Comparison of ENCODE assay signal across 11 cellular contexts in the genomic region with DNA sequence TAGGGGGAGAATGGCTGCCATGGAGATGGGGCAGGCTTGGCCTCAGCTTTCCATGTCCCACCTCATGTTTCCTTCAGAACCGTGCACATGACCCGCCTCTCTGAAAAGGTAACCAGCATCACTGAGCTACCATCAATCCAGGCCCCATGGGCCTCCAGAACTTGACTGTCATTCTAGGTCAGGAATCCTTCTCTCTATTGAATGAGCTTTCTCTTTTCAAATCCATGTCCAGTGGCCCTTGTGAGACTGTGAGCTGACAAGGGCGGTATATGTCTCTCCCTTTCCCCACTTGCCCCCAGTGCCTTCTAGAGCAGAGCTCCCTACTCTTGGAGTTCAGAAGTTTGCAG. TPM values are rescaled to one million over a fixed set of nuclear protein-coding genes. Genes with fewer than 3 reads are reported as not detected.
DNase-seq lines count a peak whose midpoint lies in the region; ATAC-seq, FAIRE-seq and TF ChIP-seq lines count a peak whose summit lies in the region.
"Had no signal": no experiment of that assay in that cellular context is flagged by ENCODE, and none has a peak within 500 bp of the region (broad histone marks: within the 10 kb centered on the region; RNA-seq: fewer than 3 reads in every experiment).

No MANE protein-coding gene starts in this region.

- H3K36me3 Mint-ChIP-seq in Caco-2 (ENCODE audit: insufficient read depth, unreplicated experiment), result peaks cover 14% of the 10 kb centered on the region
- H3K36me3 Mint-ChIP-seq in naive thymus-derived CD8-positive, alpha-beta T cell, result peaks cover 0 to 3% (median 0%) of the 10 kb centered on the region in 3 donors

- H3K36me3 ChIP-seq in Caco-2 (ENCODE audit: control insufficient read depth, insufficient read depth, low read length) (no peaks in the 10 kb centered on the region), HepG2 (replicated peaks in 1 of 2; ENCODE audit: control insufficient read depth in 1 of 2, insufficient read depth in 2 of 2, low read length in 2 of 2) (no peaks in the 10 kb centered on the region), skeletal muscle tissue (ENCODE audit: control insufficient read depth in 3 of 3, insufficient read depth in 3 of 3, low read length in 3 of 3) (peaks cover 0 to 8% (median 2%) of the 10 kb centered on the region in 3 donors)

- H2AFZ ChIP-seq in HepG2 (ENCODE audit: low read length), result no peak overlapping the region

- no peak for TF ChIP-seq CTCF in Caco-2 (IDR thresholded peaks at IDR 0.05; ENCODE audit: insufficient read depth in 1 of 2, low read depth in 1 of 2, low read length in 1 of 2, severe bottlenecking in 1 of 2, unreplicated experiment in 1 of 2)
- TF ChIP-seq CTCF in HepG2 (CRISPR knock-in tag; IDR thresholded peaks at IDR 0.05), result no peak

- TF ChIP-seq POLR2A in HepG2 (IDR thresholded peaks at IDR 0.05; ENCODE audit: insufficient read depth in 1 of 2, low read depth in 2 of 2, low read length in 2 of 2), result no peak

- ATAC-seq in HepG2 (no peak), HG03108 (IDR thresholded peaks at IDR 0.05; ENCODE audit: unreplicated experiment) (no peak)
- no peak for ATAC-seq in naive thymus-derived CD8-positive, alpha-beta T cell
- ATAC-seq: activated naive CD4-positive, alpha-beta T cell treated with anti-CD3 and anti-CD28 coated beads, Interleukin-2, amount 50 U/mL, for 72 hours; effector memory CD8-positive, alpha-beta T cell had no signal

- H3K9ac ChIP-seq in HepG2 (ENCODE audit: insufficient read depth, low read depth, low read length), result no peak overlapping the region
- peak overlapping the region in 2 of 3 donors; percentile 38 to 64 for H3K9ac ChIP-seq in skeletal muscle tissue (ENCODE audit: low read depth in 1 of 3, low read length in 3 of 3)

- peak overlapping the region; percentile 97 for H3K27ac Mint-ChIP-seq in Caco-2 (ENCODE audit: unreplicated experiment)
- no peak overlapping the region for H3K27ac Mint-ChIP-seq in naive thymus-derived CD8-positive, alpha-beta T cell

- TF ChIP-seq EP300 in HepG2 (IDR thresholded peaks at IDR 0.05; ENCODE audit: low read depth in 2 of 2, low read length in 2 of 2), result no peak
- no peak for TF ChIP-seq EP300 in HepG2 (CRISPR knock-in tag; IDR thresholded peaks at IDR 0.05; ENCODE audit: borderline replicate concordance)

- no peaks in the 10 kb centered on the region for H3K79me2 ChIP-seq in HepG2 (ENCODE audit: insufficient read depth, low read length)

- intact Hi-C loops in Caco-2 (cut with micrococcal nuclease; ENCODE audit: unreplicated experiment) (no loop called here), HepG2 (cut with micrococcal nuclease; ENCODE audit: unreplicated experiment) (no loop called here)

- WGBS in HepG2 (ENCODE audit: low lambda C conversion rate), result 92% methylated on average over 1 of the region's 3 CpGs

- H3K4me1 ChIP-seq in Caco-2, result peaks cover 64% of the 10 kb centered on the region
- H3K4me1 ChIP-seq in HepG2 (ENCODE audit: insufficient read depth, low read length), result peaks cover 82% of the 10 kb centered on the region
- peaks cover 47 to 64% (median 62%) of the 10 kb centered on the region in 3 donors for H3K4me1 ChIP-seq in skeletal muscle tissue (ENCODE audit: control insufficient read depth in 3 of 3, insufficient read depth in 3 of 3, low read length in 3 of 3)

- no peaks in the 10 kb centered on the region for H3K27me3 Mint-ChIP-seq in Caco-2 (ENCODE audit: insufficient read depth, unreplicated experiment)
- H3K27me3 Mint-ChIP-seq in naive thymus-derived CD8-positive, alpha-beta T cell, result no peaks in the 10 kb centered on the region
- H3K27me3 Mint-ChIP-seq: effector memory CD8-positive, alpha-beta T cell had no signal

- H3K9me3 ChIP-seq in Caco-2 (no peaks in the 10 kb centered on the region), HepG2 (ENCODE audit: low read length) (no peaks in the 10 kb centered on the region), skeletal muscle tissue (ENCODE audit: control insufficient read depth in 3 of 3, low read length in 3 of 3) (no peaks in the 10 kb centered on the region)

- no peaks in the 10 kb centered on the region for H3K9me3 Mint-ChIP-seq in Caco-2 (ENCODE audit: unreplicated experiment)
- H3K9me3 Mint-ChIP-seq in naive thymus-derived CD8-positive, alpha-beta T cell, result no peaks in the 10 kb centered on the region
- H3K9me3 Mint-ChIP-seq: activated naive CD4-positive, alpha-beta T cell treated with anti-CD3 and anti-CD28 coated beads, Interleukin-2, amount 50 U/mL, for 72 hours; effector memory CD8-positive, alpha-beta T cell had no signal

- DNase-seq in Caco-2, result no peak
- DNase-seq in HepG2 (ENCODE audit: low spot score), result no peak
- no peak for DNase-seq in CD1c-positive myeloid dendritic cell (ENCODE audit: extremely low spot score)
- no peak for DNase-seq in NCI-H2107 (lab: John Stamatoyannopoulos, UW)
- DNase-seq in naive thymus-derived CD8-positive, alpha-beta T cell, result no peak
- DNase-seq: effector memory CD8-positive, alpha-beta T cell; GDM1 had no signal

- BruUV-seq in Caco-2 (replicated peaks; lab: Mats Ljungman, UMichigan), result no TSS peak
- no TSS peak for BruUV-seq in HepG2 (replicated peaks; lab: Mats Ljungman, UMichigan)

- no peak for FAIRE-seq in HepG2 (lab: Jason Lieb, UNC)

- POLR2A ChIA-PET in Caco-2 (lab: Charles Lee), result interaction anchor here (2.9 kb wide), 1 partner anchor 21 kb away, joined by 20 read pairs; no protein-coding TSS in a partner anchor
- POLR2A ChIA-PET in HepG2 (lab: Yijun Ruan, JAX), result interaction anchor here (0.8 to 3.2 kb wide), 8 partner anchors 8 to 34 kb away, joined by 3 to 17 read pairs (median 6); a partner anchor contains a TSS
- POLR2A ChIA-PET in naive thymus-derived CD8-positive, alpha-beta T cell (lab: Charles Lee), result interaction anchor here (1.1 kb wide), 1 partner anchor 13 kb away, joined by 4 read pairs; no protein-coding TSS in a partner anchor

- H4K20me1 ChIP-seq in HepG2 (ENCODE audit: insufficient read depth, low read length), result no peaks in the 10 kb centered on the region

- peak overlapping the region; percentile 36 for H3K4me2 ChIP-seq in HepG2 (ENCODE audit: low read depth, low read length)

- in situ Hi-C loops in HepG2 (cut with HindIII; ENCODE audit: extremely low pct_ligation_motif_present, low pct_unique_long_range_greater_than_20kb), result no loop called here

- CTCF ChIA-PET in Caco-2 (lab: Charles Lee) (interaction anchor here (0.5 to 6.2 kb wide), 4 partner anchors 10 to 141 kb away, joined by 3 to 61 read pairs (median 24); no protein-coding TSS in a partner anchor), HepG2 (lab: Yijun Ruan, JAX; ENCODE audit: low intra/inter-chr PET ratio, low total read pairs) (interaction anchor here (1.6 kb wide), 1 partner anchor 10 kb away, joined by 7 read pairs; no protein-coding TSS in a partner anchor)

- H3K27ac ChIP-seq in angular gyrus (ENCODE audit: low read depth, low read length), result peak overlapping the region; percentile 64
- H3K27ac ChIP-seq in HepG2 (ENCODE audit: extremely low read length, insufficient read depth, low read length), result peak overlapping the region; percentile 43
- H3K27ac ChIP-seq in skeletal muscle tissue (ENCODE audit: low read depth, low read length), result peak overlapping the region; percentile 40

- H3K4me1 Mint-ChIP-seq in Caco-2 (ENCODE audit: low read depth, unreplicated experiment), result peaks cover 32% of the 10 kb centered on the region
- H3K4me1 Mint-ChIP-seq in naive thymus-derived CD8-positive, alpha-beta T cell, result peaks cover 20 to 44% (median 38%) of the 10 kb centered on the region in 4 donors

- no peak overlapping the region for H3K4me3 ChIP-seq in Caco-2 (ENCODE audit: low read depth, low read length)
- H3K4me3 ChIP-seq in HepG2 (replicated peaks in 1 of 3; ENCODE audit: insufficient read depth in 1 of 3, low read depth in 2 of 3, low read length in 3 of 3), result no peak overlapping the region
- no peak overlapping the region for H3K4me3 ChIP-seq in skeletal muscle tissue (ENCODE audit: low read length in 3 of 3)

- H3K27me3 ChIP-seq in Caco-2 (replicated peaks; ENCODE audit: control insufficient read depth, insufficient read depth, low read length) (no peaks in the 10 kb centered on the region), HepG2 (ENCODE audit: control insufficient read depth in 1 of 2, insufficient read depth in 2 of 2, low read length in 2 of 2) (no peaks in the 10 kb centered on the region; a peak in 1 of 5 replicates), skeletal muscle tissue (ENCODE audit: control insufficient read depth in 3 of 3, insufficient read depth in 3 of 3, low read length in 3 of 3) (no peaks in the 10 kb centered on the region)

- peak overlapping the region; percentile 7 for H3K4me3 Mint-ChIP-seq in Caco-2 (ENCODE audit: unreplicated experiment)
- no peak overlapping the region for H3K4me3 Mint-ChIP-seq in naive thymus-derived CD8-positive, alpha-beta T cell
- H3K4me3 Mint-ChIP-seq: effector memory CD8-positive, alpha-beta T cell had no signal

- TF ChIP-seq RAD21 in HepG2 (CRISPR knock-in tag; IDR thresholded peaks at IDR 0.05), result no peak

RNA-seq across cellular contexts. Expression of a gene that starts 4.4 kb away (rescaled TPM):
- total RNA-seq in Caco-2 (2022) (60.0 and 60.8 TPM in 2 replicates), HepG2 (2016; rRNA removed; fragmentation: Illumina TruSeq; extraction: Trizol) (68.9 and 70.8 TPM in 2 replicates), skeletal muscle tissue (42.8 TPM)
- 12.3 and 12.8 TPM in 2 replicates for total RNA-seq in HepG2 (2016; cell fraction: cytosol; rRNA removed; fragmentation: Illumina TruSeq; extraction: Trizol; ENCODE audit: low read depth)
- 66.1 and 69.5 TPM in 2 replicates for total RNA-seq in HepG2 (2016; cell fraction: insoluble cytoplasmic fraction; rRNA removed; fragmentation: Illumina TruSeq; extraction: Trizol)
- total RNA-seq in HepG2 (2016; cell fraction: membrane; rRNA removed; fragmentation: Illumina TruSeq; extraction: Trizol), result 28.9 and 33.8 TPM in 2 replicates
- 35.6 and 44.2 TPM in 2 replicates for total RNA-seq in HepG2 (2016; cell fraction: nucleus; rRNA removed; fragmentation: Illumina TruSeq; extraction: Trizol)
- polyA plus RNA-seq in HepG2 (2011; rRNA removed), result 14.5 and 17.7 TPM in 2 replicates
- 15.2 and 17.2 TPM in 2 replicates for polyA plus RNA-seq in HepG2 (2011; cell fraction: cytosol; rRNA removed)
- polyA plus RNA-seq in HepG2 (2011; cell fraction: nucleus; rRNA removed), result 10.9 and 14.9 TPM in 2 replicates
- 9.9 and 18.8 TPM in 2 replicates for polyA plus RNA-seq in HepG2 (2012)
- polyA plus RNA-seq in HepG2 (2016; cell fraction: cytosol; fragmentation: Illumina TruSeq; extraction: Trizol; ENCODE audit: low read depth), result 15.3 and 18.6 TPM in 2 replicates
- 83.1 and 92.4 TPM in 2 replicates for polyA plus RNA-seq in HepG2 (2016; cell fraction: insoluble cytoplasmic fraction; fragmentation: Illumina TruSeq; extraction: Trizol; ENCODE audit: low read depth)
- polyA plus RNA-seq in HepG2 (2016; cell fraction: membrane; fragmentation: Illumina TruSeq; extraction: Trizol; ENCODE audit: low read depth), result 29.6 and 30.8 TPM in 2 replicates
- polyA plus RNA-seq in HepG2 (2016; cell fraction: nucleus; fragmentation: Illumina TruSeq; extraction: Trizol; ENCODE audit: insufficient read depth, low read depth), result 54.3 and 54.9 TPM in 2 replicates
- 22.9 and 266 TPM in 2 replicates for polyA minus RNA-seq in HepG2 (2011; rRNA and poly(A)+ RNA removed; ENCODE audit: low replicate concordance)
- polyA minus RNA-seq in HepG2 (2011; cell fraction: cytosol; rRNA and poly(A)+ RNA removed), result 8.4 and 9.1 TPM in 2 replicates
- 9.1 and 11.7 TPM in 2 replicates for polyA minus RNA-seq in HepG2 (2011; cell fraction: nucleus; rRNA and poly(A)+ RNA removed)
- 10 to 100 TPM; 21.8 to 22.4 TPM for total RNA-seq in naive thymus-derived CD8-positive, alpha-beta T cell
- polyA plus RNA-seq in naive thymus-derived CD8-positive, alpha-beta T cell, result 10 to 100 TPM; 43.3 to 48.2 (median 46.1) TPM

RNA-seq across cellular contexts. Expression of a gene that starts 33.5 kb away (rescaled TPM):
- total RNA-seq in Caco-2 (2022) (6.5 and 10.5 TPM in 2 replicates), HepG2 (2016; rRNA removed; fragmentation: Illumina TruSeq; extraction: Trizol) (29.1 and 33.6 TPM in 2 replicates), skeletal muscle tissue (8.9 TPM)
- total RNA-seq in HepG2 (2016; cell fraction: cytosol; rRNA removed; fragmentation: Illumina TruSeq; extraction: Trizol; ENCODE audit: low read depth), result 13.4 and 13.7 TPM in 2 replicates
- total RNA-seq in HepG2 (2016; cell fraction: insoluble cytoplasmic fraction; rRNA removed; fragmentation: Illumina TruSeq; extraction: Trizol), result 29.0 and 34.8 TPM in 2 replicates
- 27.3 and 32.8 TPM in 2 replicates for total RNA-seq in HepG2 (2016; cell fraction: membrane; rRNA removed; fragmentation: Illumina TruSeq; extraction: Trizol)
- 15.5 and 17.9 TPM in 2 replicates for total RNA-seq in HepG2 (2016; cell fraction: nucleus; rRNA removed; fragmentation: Illumina TruSeq; extraction: Trizol)
- 16.7 and 25.1 TPM in 2 replicates for polyA plus RNA-seq in HepG2 (2011; rRNA removed)
- polyA plus RNA-seq in HepG2 (2011; cell fraction: cytosol; rRNA removed), result 18.1 and 31.9 TPM in 2 replicates
- polyA plus RNA-seq in HepG2 (2011; cell fraction: nucleus; rRNA removed), result 18.6 and 19.4 TPM in 2 replicates
- polyA plus RNA-seq in HepG2 (2012), result 6.9 and 12.1 TPM in 2 replicates
- polyA plus RNA-seq in HepG2 (2016; cell fraction: cytosol; fragmentation: Illumina TruSeq; extraction: Trizol; ENCODE audit: low read depth), result 23.0 and 26.1 TPM in 2 replicates
- 47.7 and 53.8 TPM in 2 replicates for polyA plus RNA-seq in HepG2 (2016; cell fraction: insoluble cytoplasmic fraction; fragmentation: Illumina TruSeq; extraction: Trizol; ENCODE audit: low read depth)
- polyA plus RNA-seq in HepG2 (2016; cell fraction: membrane; fragmentation: Illumina TruSeq; extraction: Trizol; ENCODE audit: low read depth), result 39.2 and 43.9 TPM in 2 replicates
- 43.9 and 44.6 TPM in 2 replicates for polyA plus RNA-seq in HepG2 (2016; cell fraction: nucleus; fragmentation: Illumina TruSeq; extraction: Trizol; ENCODE audit: insufficient read depth, low read depth)
- 16.2 and 21.4 TPM in 2 replicates for polyA minus RNA-seq in HepG2 (2011; rRNA and poly(A)+ RNA removed; ENCODE audit: low replicate concordance)
- polyA minus RNA-seq in HepG2 (2011; cell fraction: cytosol; rRNA and poly(A)+ RNA removed), result 11.5 and 15.4 TPM in 2 replicates
- 13.6 and 15.2 TPM in 2 replicates for polyA minus RNA-seq in HepG2 (2011; cell fraction: nucleus; rRNA and poly(A)+ RNA removed)
- under 1 TPM; 0.55 to 0.60 TPM for total RNA-seq in naive thymus-derived CD8-positive, alpha-beta T cell
- not detected for polyA plus RNA-seq in naive thymus-derived CD8-positive, alpha-beta T cell

RNA-seq across cellular contexts. Expression of a gene that starts 36.4 kb away (rescaled TPM):
- 2.0 and 4.6 TPM in 2 replicates for total RNA-seq in Caco-2 (2022)
- 0.01 TPM in 1 of 2 replicates, not detected in the other for total RNA-seq in HepG2 (2016; rRNA removed; fragmentation: Illumina TruSeq; extraction: Trizol)
- not detected in 2 replicates for total RNA-seq in HepG2 (2016; cell fraction: cytosol; rRNA removed; fragmentation: Illumina TruSeq; extraction: Trizol; ENCODE audit: low read depth)
- total RNA-seq in HepG2 (2016; cell fraction: insoluble cytoplasmic fraction; rRNA removed; fragmentation: Illumina TruSeq; extraction: Trizol), result 0.02 TPM in 1 of 2 replicates, not detected in the other
- under 0.01 TPM in 1 of 2 replicates, not detected in the other for total RNA-seq in HepG2 (2016; cell fraction: membrane; rRNA removed; fragmentation: Illumina TruSeq; extraction: Trizol)
- not detected in 2 replicates for total RNA-seq in HepG2 (2016; cell fraction: nucleus; rRNA removed; fragmentation: Illumina TruSeq; extraction: Trizol)
- polyA plus RNA-seq in HepG2 (2011; rRNA removed), result 0.04 TPM in 1 of 2 replicates, not detected in the other
- not detected in 2 replicates for polyA plus RNA-seq in HepG2 (2011; cell fraction: cytosol; rRNA removed)
- 0.03 TPM in 1 of 2 replicates, not detected in the other for polyA plus RNA-seq in HepG2 (2011; cell fraction: nucleus; rRNA removed)
- polyA plus RNA-seq in HepG2 (2012), result 0.01 TPM in 2 replicates
- polyA plus RNA-seq in HepG2 (2016; cell fraction: cytosol; fragmentation: Illumina TruSeq; extraction: Trizol; ENCODE audit: low read depth), result not detected in 2 replicates
- not detected in 2 replicates for polyA plus RNA-seq in HepG2 (2016; cell fraction: insoluble cytoplasmic fraction; fragmentation: Illumina TruSeq; extraction: Trizol; ENCODE audit: low read depth)
- polyA plus RNA-seq in HepG2 (2016; cell fraction: membrane; fragmentation: Illumina TruSeq; extraction: Trizol; ENCODE audit: low read depth), result not detected in 2 replicates
- not detected in 2 replicates for polyA plus RNA-seq in HepG2 (2016; cell fraction: nucleus; fragmentation: Illumina TruSeq; extraction: Trizol; ENCODE audit: insufficient read depth, low read depth)
- polyA minus RNA-seq in HepG2 (2011; rRNA and poly(A)+ RNA removed; ENCODE audit: low replicate concordance), result 0.04 and 0.75 TPM in 2 replicates
- polyA minus RNA-seq in HepG2 (2011; cell fraction: cytosol; rRNA and poly(A)+ RNA removed), result not detected in 2 replicates
- polyA minus RNA-seq in HepG2 (2011; cell fraction: nucleus; rRNA and poly(A)+ RNA removed), result not detected in 2 replicates
- 11.0 TPM for total RNA-seq in skeletal muscle tissue
- 1 to 10 TPM; 2.1 to 3.0 TPM for total RNA-seq in naive thymus-derived CD8-positive, alpha-beta T cell
- 1 to 10 TPM in 1 of 3 donors, under 1 TPM in 2; 0.10 to 1.9 (median 0.41) TPM for polyA plus RNA-seq in naive thymus-derived CD8-positive, alpha-beta T cell
